8 cellular contexts compared by ENCODE assay signal in the genomic region with DNA sequence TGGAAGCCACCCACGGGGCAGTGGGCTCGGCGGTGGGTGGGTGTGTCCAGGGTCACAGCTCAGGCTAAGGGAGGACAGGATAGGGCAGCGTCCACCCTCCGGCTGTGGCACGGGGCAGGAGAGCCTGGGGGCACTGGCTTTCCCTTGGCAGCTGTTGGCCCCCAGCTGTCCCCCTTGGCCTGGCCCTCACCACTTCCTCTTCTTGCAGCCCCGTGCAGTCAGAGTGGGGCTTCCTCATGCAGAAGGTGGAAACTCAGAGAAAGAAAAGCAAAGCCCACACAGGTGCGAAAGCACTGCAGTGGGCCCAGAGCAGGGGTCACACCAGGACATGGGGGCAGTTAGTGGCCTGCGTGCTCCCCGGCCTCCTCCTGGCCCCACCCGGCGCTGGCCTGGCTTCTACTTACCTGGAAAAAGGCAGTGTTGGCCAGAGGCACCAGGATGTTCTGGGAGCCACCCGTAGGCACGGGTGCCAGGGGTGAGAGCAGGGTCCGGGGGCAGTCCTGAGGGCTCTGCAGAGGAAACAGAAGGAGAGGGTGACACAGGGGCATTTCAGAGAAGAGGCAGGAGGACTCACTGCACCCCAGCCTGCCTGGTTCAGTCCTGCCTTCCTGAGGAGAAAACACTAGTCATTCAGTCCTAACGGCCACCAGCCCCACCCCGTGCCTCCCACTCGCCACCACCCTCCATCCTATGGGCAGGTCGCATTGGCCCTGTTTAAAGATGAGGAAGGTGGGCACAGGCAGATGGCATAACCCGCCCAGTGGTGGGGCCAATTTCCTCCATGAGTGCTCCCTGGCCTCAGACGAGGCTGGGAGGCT. TPM values are rescaled to one million over a fixed set of nuclear protein-coding genes. Genes with fewer than 3 reads are reported as not detected.
DNase-seq lines count a peak whose midpoint lies in the region; ATAC-seq and TF ChIP-seq lines count a peak whose summit lies in the region.

No MANE protein-coding gene starts in this region.

- H3K27ac Mint-ChIP-seq in memory B cell (peak overlapping the region; percentile 80), type B pancreatic cell (no peak overlapping the region)

- in situ Hi-C loops in ACHN (cut with HindIII; ENCODE audit: low pct_ligation_motif_present, low pct_unique_long_range_greater_than_20kb, low sequenced_read_pairs), result no loop called here

- no peak overlapping the region for H3K9ac ChIP-seq in SK-N-MC (ENCODE audit: insufficient read length)

- no peaks in the 10 kb centered on the region for H3K9me3 ChIP-seq in SK-N-MC (ENCODE audit: low read depth, low read length)

- DNase-seq in GM10266 (ENCODE audit: extremely low spot score), result peak; percentile 59
- no peak for DNase-seq in SK-N-MC (ENCODE audit: low read depth, low spot score)
- DNase-seq in memory B cell (ENCODE audit: low spot score in 2 of 2), result peak; percentile 55 to 60
- DNase-seq in type B pancreatic cell (ENCODE audit: extremely low spot score, unreplicated experiment), result no peak
- DNase-seq in DMS53 treated with DMSO at 0.1 percent for 48 hours (lab: John Stamatoyannopoulos, UW; ENCODE audit: unreplicated experiment), result no peak
- no peak for DNase-seq in ACHN
- DNase-seq in NCI-H2081 treated with DMSO at 0.1 percent for 48 hours (lab: John Stamatoyannopoulos, UW), result no peak

- H3K4me1 Mint-ChIP-seq in memory B cell (peaks cover 48% of the 10 kb centered on the region), type B pancreatic cell (ENCODE audit: unreplicated experiment) (peaks cover 5% of the 10 kb centered on the region)

- H3K4me3 ChIP-seq in SK-N-MC, result no peak overlapping the region

- TF ChIP-seq CTCF in GM10266 (IDR thresholded peaks at IDR 0.05; ENCODE audit: control insufficient read depth, insufficient read depth, low read depth, missing control alignments), result no peak
- TF ChIP-seq CTCF in type B pancreatic cell (conservative IDR thresholded peaks at IDR 0.05), result no peak

- peak overlapping the region; percentile 50 for H3K4me3 Mint-ChIP-seq in memory B cell
- H3K4me3 Mint-ChIP-seq in type B pancreatic cell, result no peak overlapping the region

- no peaks in the 10 kb centered on the region for H3K36me3 Mint-ChIP-seq in memory B cell
- no peaks in the 10 kb centered on the region for H3K36me3 Mint-ChIP-seq in type B pancreatic cell

- H3K36me3 ChIP-seq in SK-N-MC (ENCODE audit: insufficient read depth, low read length), result peaks cover 11% of the 10 kb centered on the region

- ATAC-seq in HG02610 (IDR thresholded peaks at IDR 0.05; ENCODE audit: unreplicated experiment) (peak; percentile 54), memory B cell (ENCODE audit: low read depth) (peak; percentile 71)

- H3K9me3 Mint-ChIP-seq in memory B cell (no peaks in the 10 kb centered on the region), type B pancreatic cell (no peaks in the 10 kb centered on the region)

- H3K27me3 Mint-ChIP-seq in memory B cell (no peaks in the 10 kb centered on the region), type B pancreatic cell (no peaks in the 10 kb centered on the region)

- peak overlapping the region; percentile 57 for H3K27ac ChIP-seq in SK-N-MC

RNA-seq across cellular contexts. Expression of a gene that starts 28.3 kb away (rescaled TPM):
- 56.9 and 71.0 TPM in 2 replicates for total RNA-seq in type B pancreatic cell (ENCODE audit: low replicate concordance)

RNA-seq across cellular contexts. Expression of a gene that starts 35.2 kb away (rescaled TPM):
- not detected in 2 replicates for total RNA-seq in type B pancreatic cell (ENCODE audit: low replicate concordance)

RNA-seq across cellular contexts. Expression of a gene that starts 49.7 kb away (rescaled TPM):
- total RNA-seq in type B pancreatic cell (ENCODE audit: low replicate concordance), result not detected in 2 replicates

Comparison
In these comparisons a context has a peak if more than half of its experiments do, and no peak if none do; other contexts are left out.
1. DNase-seq: peak in GM10266 (single experiment) and memory B cell (2 of 2); none in SK-N-MC (single experiment), type B pancreatic cell (single experiment), DMS53 treated with DMSO at 0.1 percent for 48 hours (single experiment), ACHN (single experiment) and NCI-H2081 treated with DMSO at 0.1 percent for 48 hours (single experiment).